Comparison of ENCODE assay signal across 9 cellular contexts in genomic region chr1:223835754-223836153, GRCh38. TPM values are rescaled to one million over a fixed set of nuclear protein-coding genes. Genes with fewer than 3 reads are reported as not detected.
DNase-seq lines count a peak whose midpoint lies in the region; ATAC-seq and TF ChIP-seq lines count a peak whose summit lies in the region.
"Had no signal": no experiment of that assay in that cellular context is flagged by ENCODE, and none has a peak within 500 bp of the region (broad histone marks: within the 10 kb centered on the region; RNA-seq: fewer than 3 reads in every experiment).

No MANE protein-coding gene starts in this region.

- in situ Hi-C loops in SK-MEL-5 (cut with HindIII; ENCODE audit: low pct_unique_long_range_greater_than_20kb, low sequenced_read_pairs): no loop called here

- peaks cover 33% of the 10 kb centered on the region for H3K4me1 Mint-ChIP-seq in activated naive CD4-positive, alpha-beta T cell treated with anti-CD3 and anti-CD28 coated beads for 36 hours (ENCODE audit: low read depth)

- intact Hi-C loops in activated naive CD4-positive, alpha-beta T cell treated with anti-CD3 and anti-CD28 coated beads for 36 hours (cut with micrococcal nuclease): no loop called here

- CTCF ChIA-PET in activated naive CD4-positive, alpha-beta T cell treated with anti-CD3 and anti-CD28 coated beads for 36 hours (lab: Charles Lee): interaction anchor here (0.5 to 1.0 kb wide), 3 partner anchors 12 to 496 kb away, joined by 3 to 5 read pairs (median 3); no protein-coding TSS in a partner anchor

- H3K9me3 Mint-ChIP-seq in activated naive CD4-positive, alpha-beta T cell treated with anti-CD3 and anti-CD28 coated beads for 36 hours: no peaks in the 10 kb centered on the region

- peaks cover 58 to 95% (median 67%) of the 10 kb centered on the region in 4 donors for H3K4me1 ChIP-seq in upper lobe of left lung

- TF ChIP-seq EP300 in upper lobe of left lung (IDR thresholded peaks at IDR 0.05): no peak

- WGBS in upper lobe of left lung, 2 donors: 29 to 36% methylated on average over 2 of the region's 2 CpGs

- H3K4me3 Mint-ChIP-seq in activated naive CD4-positive, alpha-beta T cell treated with anti-CD3 and anti-CD28 coated beads for 36 hours: no peak overlapping the region

- peak; percentile 25 for DNase-seq in activated naive CD4-positive, alpha-beta T cell treated with anti-CD3 and anti-CD28 coated beads for 36 hours
- no peak for DNase-seq in activated naive CD4-positive, alpha-beta T cell treated with Interleukin-2 at 50 U/mL for 16 hours
- DNase-seq in SK-MEL-5 (ENCODE audit: low read depth, low spot score): peak; percentile 13
- peak; percentile 13 for DNase-seq in kidney tubule cell (ENCODE audit: low spot score)
- no peak for DNase-seq in upper lobe of left lung
- no peak for DNase-seq in activated T-cell treated with anti-CD3 and anti-CD28 coated beads for 4 hours
- no peak for DNase-seq in GM19240 (ENCODE audit: insufficient read length, low spot score)

- H3K27ac ChIP-seq in upper lobe of left lung: peak overlapping the region; percentile 45 to 76 (median 58)

- H3K36me3 ChIP-seq in upper lobe of left lung: no peaks in the 10 kb centered on the region
- H3K36me3 ChIP-seq: right atrium auricular region had no signal

- no peaks in the 10 kb centered on the region for H3K27me3 Mint-ChIP-seq in activated naive CD4-positive, alpha-beta T cell treated with anti-CD3 and anti-CD28 coated beads for 36 hours (ENCODE audit: low read depth)

- no peak for TF ChIP-seq CTCF in upper lobe of left lung (IDR thresholded peaks at IDR 0.05)

- no peak for TF ChIP-seq POLR2A in upper lobe of left lung (IDR thresholded peaks at IDR 0.05)

- H3K4me3 ChIP-seq in upper lobe of left lung: no peak overlapping the region
- H3K4me3 ChIP-seq: right atrium auricular region had no signal

- H3K9me3 ChIP-seq in upper lobe of left lung: no peaks in the 10 kb centered on the region
- H3K9me3 ChIP-seq: right atrium auricular region had no signal

- ATAC-seq in upper lobe of left lung (ENCODE audit: low FRiP score in 2 of 2) (no peak), GM21515 (IDR thresholded peaks at IDR 0.05; ENCODE audit: unreplicated experiment) (no peak)

- H3K36me3 Mint-ChIP-seq in activated naive CD4-positive, alpha-beta T cell treated with anti-CD3 and anti-CD28 coated beads for 36 hours (ENCODE audit: low read depth): no peaks in the 10 kb centered on the region

- H3K27me3 ChIP-seq in upper lobe of left lung: no peaks in the 10 kb centered on the region
- H3K27me3 ChIP-seq: right atrium auricular region had no signal

- H3K27ac Mint-ChIP-seq in activated naive CD4-positive, alpha-beta T cell treated with anti-CD3 and anti-CD28 coated beads for 36 hours: no peak overlapping the region

RNA-seq across cellular contexts. Expression of gene TP53BP2, which starts 10.0 kb away (rescaled TPM):
- total RNA-seq in activated naive CD4-positive, alpha-beta T cell treated with anti-CD3 and anti-CD28 coated beads for 36 hours: 10 to 100 TPM; 40.8 to 44.2 TPM
- total RNA-seq in SK-MEL-5 (2014; rRNA removed; shearing (Covaris generic)): 22.8 and 25.3 TPM in 2 replicates
- 16.8 and 27.1 TPM in 2 replicates for polyA plus RNA-seq in SK-MEL-5 (2015; cell fraction: cytosol; rRNA removed)
- 24.3 and 25.6 TPM in 2 replicates for polyA plus RNA-seq in SK-MEL-5 (2015; cell fraction: nucleus; rRNA removed)
- total RNA-seq in upper lobe of left lung: 10 to 100 TPM; 43.0 to 77.5 (median 61.8) TPM

Comparison
In these comparisons a context has a peak if more than half of its experiments do, and no peak if none do; other contexts are left out.
1. DNase-seq: peak in activated naive CD4-positive, alpha-beta T cell treated with anti-CD3 and anti-CD28 coated beads for 36 hours (single experiment), SK-MEL-5 (single experiment) and kidney tubule cell (single experiment); none in activated naive CD4-positive, alpha-beta T cell treated with Interleukin-2 at 50 U/mL for 16 hours (single experiment), upper lobe of left lung (0 of 2), activated T-cell treated with anti-CD3 and anti-CD28 coated beads for 4 hours (single experiment) and GM19240 (single experiment).